ENCODE assay signal across 9 cellular contexts in genomic region chr1:24417681-24418080, GRCh38. TPM values are rescaled to one million over a fixed set of nuclear protein-coding genes. Genes with fewer than 3 reads are reported as not detected.
A peak's percentile ranks its signal among the peaks of the same experiment; 100 is the strongest.
DNase-seq lines count a peak whose midpoint lies in the region; ATAC-seq and TF ChIP-seq lines count a peak whose summit lies in the region.
"Had no signal": no experiment of that assay in that cellular context is flagged by ENCODE, and none has a peak within 500 bp of the region (broad histone marks: within the 10 kb centered on the region; RNA-seq: fewer than 3 reads in every experiment).

No MANE protein-coding gene starts in this region.

- no peaks in the 10 kb centered on the region for H3K9me3 Mint-ChIP-seq in CD8-positive, alpha-beta memory T cell
- H3K9me3 Mint-ChIP-seq in naive thymus-derived CD4-positive, alpha-beta T cell: peaks cover 0 to 2% (median 0%) of the 10 kb centered on the region in 11 donors

- no peaks in the 10 kb centered on the region for H3K27me3 ChIP-seq in CD8-positive, alpha-beta memory T cell (ENCODE audit: insufficient read depth, low read length, poor library complexity, severe bottlenecking)
- H3K27me3 ChIP-seq in Loucy (ENCODE audit: insufficient read depth, low read length, poor library complexity, severe bottlenecking) (no peaks in the 10 kb centered on the region), brain microvascular endothelial cell (replicated peaks) (no peaks in the 10 kb centered on the region)
- no peaks in the 10 kb centered on the region for H3K27me3 ChIP-seq in naive thymus-derived CD4-positive, alpha-beta T cell (ENCODE audit: control insufficient read depth in 2 of 2, insufficient read depth in 2 of 2, low read length in 2 of 2)

- ATAC-seq in naive thymus-derived CD4-positive, alpha-beta T cell: no peak
- no peak for ATAC-seq in GM19328 (IDR thresholded peaks at IDR 0.05; ENCODE audit: unreplicated experiment)

- H3K4me3 ChIP-seq in CD8-positive, alpha-beta memory T cell (ENCODE audit: low read length): peak overlapping the region; percentile 73
- H3K4me3 ChIP-seq in Loucy (ENCODE audit: low read length, poor library complexity, severe bottlenecking) (peak overlapping the region; percentile 85), brain microvascular endothelial cell (ENCODE audit: low read depth, low read length) (no peak overlapping the region)
- peak overlapping the region; percentile 76 for H3K4me3 ChIP-seq in naive thymus-derived CD4-positive, alpha-beta T cell (ENCODE audit: low read length)

- TF ChIP-seq CTCF in Loucy (conservative IDR thresholded peaks at IDR 0.05; ENCODE audit: low read length) (no peak), brain microvascular endothelial cell (IDR thresholded peaks at IDR 0.05; ENCODE audit: low read depth, low read length, missing control alignments) (no peak)

- in situ Hi-C loops in brain microvascular endothelial cell (cut with HindIII; ENCODE audit: low pct_ligation_motif_present, low sequenced_read_pairs): no loop called here

- peaks cover 4 to 56% (median 7%) of the 10 kb centered on the region in 3 donors for H3K36me3 Mint-ChIP-seq in CD8-positive, alpha-beta memory T cell
- peaks cover 11 to 33% (median 12%) of the 10 kb centered on the region in 5 donors for H3K36me3 Mint-ChIP-seq in naive thymus-derived CD4-positive, alpha-beta T cell

- DNase-seq in CD8-positive, alpha-beta memory T cell: no peak
- peak; percentile 27 for DNase-seq in brain microvascular endothelial cell
- DNase-seq in naive thymus-derived CD4-positive, alpha-beta T cell: no peak
- DNase-seq in NCI-H2196 treated with DMSO at 0.1 percent for 48 hours (lab: John Stamatoyannopoulos, UW; ENCODE audit: unreplicated experiment): no peak
- no peak for DNase-seq in NCI-H1105 treated with DMSO at 0.1 percent for 48 hours (lab: John Stamatoyannopoulos, UW)
- no peak for DNase-seq in stimulated activated CD8-positive, alpha-beta memory T cell treated with anti-CD3 and anti-CD28 coated beads, Interleukin-4, amount 100 ng/mL, for 48 hours
- DNase-seq: GDM1 had no signal

- H3K27ac ChIP-seq in CD8-positive, alpha-beta memory T cell (ENCODE audit: low read depth, low read length): peak overlapping the region; percentile 27
- peak overlapping the region; percentile 84 for H3K27ac ChIP-seq in brain microvascular endothelial cell
- H3K27ac ChIP-seq in naive thymus-derived CD4-positive, alpha-beta T cell (ENCODE audit: low read depth, low read length): peak overlapping the region; percentile 74

- CTCF ChIA-PET in CD8-positive, alpha-beta memory T cell (lab: Charles Lee): interaction anchor here (0.9 to 6.3 kb wide), 6 partner anchors 13 to 216 kb away, joined by 3 to 76 read pairs (median 3); no protein-coding TSS in a partner anchor
- CTCF ChIA-PET in naive thymus-derived CD4-positive, alpha-beta T cell (lab: Charles Lee): interaction anchor here (0.6 to 6.1 kb wide), 12 partner anchors 13 to 460 kb away, joined by 3 to 43 read pairs (median 4); no protein-coding TSS in a partner anchor

- H3K4me2 ChIP-seq in Loucy (ENCODE audit: low read depth, low read length, poor library complexity, severe bottlenecking): peak overlapping the region; percentile 93

- peak overlapping the region in 5 of 8 donors; percentile 43 to 92 (median 65) for H3K27ac Mint-ChIP-seq in CD8-positive, alpha-beta memory T cell
- peak overlapping the region in 8 of 9 donors; percentile 55 to 98 (median 74) for H3K27ac Mint-ChIP-seq in naive thymus-derived CD4-positive, alpha-beta T cell

- H3K36me3 ChIP-seq in CD8-positive, alpha-beta memory T cell (ENCODE audit: insufficient read depth, low read length): peaks cover 11% of the 10 kb centered on the region
- no peaks in the 10 kb centered on the region; the same call in 1 of the 2 replicates for H3K36me3 ChIP-seq in Loucy (ENCODE audit: insufficient read depth, low read length)
- no peaks in the 10 kb centered on the region for H3K36me3 ChIP-seq in brain microvascular endothelial cell (replicated peaks)
- peaks cover 5 to 38% (median 12%) of the 10 kb centered on the region in 3 experiments for H3K36me3 ChIP-seq in naive thymus-derived CD4-positive, alpha-beta T cell (ENCODE audit: control insufficient read depth in 2 of 3, insufficient read depth in 3 of 3, low read length in 3 of 3)

- no peaks in the 10 kb centered on the region for H3K27me3 Mint-ChIP-seq in CD8-positive, alpha-beta memory T cell
- H3K27me3 Mint-ChIP-seq in naive thymus-derived CD4-positive, alpha-beta T cell: no peaks in the 10 kb centered on the region

- intact Hi-C loops in naive thymus-derived CD4-positive, alpha-beta T cell (cut with micrococcal nuclease): loop anchor here (2.0 to 10.0 kb wide), 5 partner anchors 45 to 1147 kb away; partner anchors contain the start of gene PNRC2 (in 1 of the 2)

- POLR2A ChIA-PET in CD8-positive, alpha-beta memory T cell (lab: Charles Lee): interaction anchor here (1.1 to 3.5 kb wide), 2 partner anchors 69 to 85 kb away, joined by 6 to 43 read pairs; partner anchors contain the start of gene RCAN3
- POLR2A ChIA-PET in naive thymus-derived CD4-positive, alpha-beta T cell (lab: Charles Lee): interaction anchor here (0.5 to 10.7 kb wide), 12 partner anchors 8 to 206 kb away, joined by 3 to 149 read pairs (median 3); partner anchors contain the start of gene RCAN3

- no peaks in the 10 kb centered on the region for H3K9me2 ChIP-seq in Loucy (replicated peaks; ENCODE audit: low read depth, low read length)

- peak overlapping the region; percentile 69 for H3K9ac ChIP-seq in Loucy (ENCODE audit: low read depth, low read length, poor library complexity, severe bottlenecking)

- H3F3A ChIP-seq in Loucy (ENCODE audit: low read depth): no peaks in the 10 kb centered on the region

- peak overlapping the region; percentile 11 to 100 (median 96) for H3K4me3 Mint-ChIP-seq in CD8-positive, alpha-beta memory T cell
- H3K4me3 Mint-ChIP-seq in naive thymus-derived CD4-positive, alpha-beta T cell: peak overlapping the region; percentile 95 to 100 (median 98)

- peaks cover 4% of the 10 kb centered on the region for H4K20me1 ChIP-seq in Loucy (ENCODE audit: insufficient read depth, low read length, poor library complexity, severe bottlenecking)

- peaks cover 28% of the 10 kb centered on the region for H3K79me2 ChIP-seq in Loucy (ENCODE audit: insufficient read depth, low read length)

- H3K9me3 ChIP-seq in CD8-positive, alpha-beta memory T cell (ENCODE audit: low read length): no peaks in the 10 kb centered on the region
- H3K9me3 ChIP-seq in Loucy (ENCODE audit: insufficient read depth, low read depth, low read length): no peaks in the 10 kb centered on the region
- H3K9me3 ChIP-seq in naive thymus-derived CD4-positive, alpha-beta T cell (ENCODE audit: control insufficient read depth in 2 of 3, low read length in 3 of 3): no peaks in the 10 kb centered on the region

- no peak overlapping the region for H2AFZ ChIP-seq in Loucy (ENCODE audit: low read length)

- peaks cover 51 to 86% (median 85%) of the 10 kb centered on the region in 3 donors for H3K4me1 Mint-ChIP-seq in CD8-positive, alpha-beta memory T cell
- H3K4me1 Mint-ChIP-seq in naive thymus-derived CD4-positive, alpha-beta T cell: peaks cover 55 to 93% (median 76%) of the 10 kb centered on the region in 7 donors

- peaks cover 46% of the 10 kb centered on the region for H3K4me1 ChIP-seq in CD8-positive, alpha-beta memory T cell (ENCODE audit: insufficient read depth, low read length)
- peaks cover 41% of the 10 kb centered on the region for H3K4me1 ChIP-seq in Loucy (ENCODE audit: insufficient read depth, low read length, poor library complexity, severe bottlenecking)
- peaks cover 23 to 38% of the 10 kb centered on the region in 2 donors for H3K4me1 ChIP-seq in naive thymus-derived CD4-positive, alpha-beta T cell (ENCODE audit: control insufficient read depth in 2 of 2, insufficient read depth in 2 of 2, low read length in 2 of 2)

RNA-seq across cellular contexts. Expression of gene NIPAL3, which starts 2.1 kb away (rescaled TPM):
- total RNA-seq in CD8-positive, alpha-beta memory T cell: 10 to 100 TPM; 31.3 to 33.2 TPM
- polyA plus RNA-seq in CD8-positive, alpha-beta memory T cell: 55.5 TPM
- 10 to 100 TPM; 35.5 to 65.0 (median 54.5) TPM for total RNA-seq in naive thymus-derived CD4-positive, alpha-beta T cell
- polyA plus RNA-seq in naive thymus-derived CD4-positive, alpha-beta T cell: 100 to 1,000 TPM in 1 of 2 donors, 10 to 100 TPM in 1; 84.1 to 127 TPM

RNA-seq across cellular contexts. Expression of gene STPG1, which starts 4.1 kb away (rescaled TPM):
- 1 to 10 TPM; 5.1 to 5.6 TPM for total RNA-seq in CD8-positive, alpha-beta memory T cell
- polyA plus RNA-seq in CD8-positive, alpha-beta memory T cell: 4.9 TPM
- 1 to 10 TPM; 3.1 to 6.4 (median 5.3) TPM for total RNA-seq in naive thymus-derived CD4-positive, alpha-beta T cell
- 10 to 100 TPM in 1 of 2 donors, 1 to 10 TPM in 1; 5.3 to 10.1 TPM for polyA plus RNA-seq in naive thymus-derived CD4-positive, alpha-beta T cell

Comparison
In these comparisons a context has a peak if more than half of its experiments do, and no peak if none do; other contexts are left out.
1. H3K27ac ChIP-seq: peak in every context shown above with its lines; median percentile 84 in brain microvascular endothelial cell; 74 in naive thymus-derived CD4-positive, alpha-beta T cell; 27 in CD8-positive, alpha-beta memory T cell.